13 cellular contexts compared by ENCODE assay signal in the genomic region with DNA sequence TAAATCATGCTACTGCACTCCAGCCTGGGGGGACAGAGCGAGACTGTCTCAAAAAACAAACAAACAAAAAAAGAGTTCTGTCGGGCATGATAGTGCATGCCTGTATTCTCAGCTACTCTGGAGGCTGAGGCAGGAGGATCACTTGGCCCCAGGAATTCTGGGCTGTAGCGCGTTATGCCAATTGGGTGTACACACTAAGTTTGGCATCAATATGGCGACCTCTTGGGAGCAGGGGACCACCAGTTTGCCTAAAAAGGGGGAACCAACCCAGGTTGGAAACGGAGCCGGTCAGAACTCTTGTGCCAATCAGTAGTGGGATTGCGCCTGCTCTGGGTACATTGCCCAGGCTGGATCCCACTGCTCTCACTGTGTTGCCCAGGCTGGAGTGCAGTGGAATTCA. TPM values are rescaled to one million over a fixed set of nuclear protein-coding genes. Genes with fewer than 3 reads are reported as not detected.
DNase-seq lines count a peak whose midpoint lies in the region; ATAC-seq and TF ChIP-seq lines count a peak whose summit lies in the region.
"Had no signal": no experiment of that assay in that cellular context is flagged by ENCODE, and none has a peak within 500 bp of the region (broad histone marks: within the 10 kb centered on the region; RNA-seq: fewer than 3 reads in every experiment).

No MANE protein-coding gene starts in this region.

- H2BK120ac ChIP-seq in IMR-90 (ENCODE audit: low read depth, low read length): no peak overlapping the region

- H3K4me1 Mint-ChIP-seq in CD14-positive monocyte: no peaks in the 10 kb centered on the region
- H3K4me1 Mint-ChIP-seq in activated CD4-positive, alpha-beta memory T cell treated with anti-CD3 and anti-CD28 coated beads, Interleukin-2, amount 10 ng/mL, durations not matched to agents 7 days and 5 days: no peaks in the 10 kb centered on the region

- no peak overlapping the region for H4K5ac ChIP-seq in IMR-90 (ENCODE audit: low read depth, low read length)

- no peak overlapping the region for H3K27ac Mint-ChIP-seq in CD14-positive monocyte
- H3K27ac Mint-ChIP-seq in activated CD4-positive, alpha-beta memory T cell treated with anti-CD3 and anti-CD28 coated beads, Interleukin-2, amount 10 ng/mL, durations not matched to agents 7 days and 5 days: no peak overlapping the region
- H3K27ac Mint-ChIP-seq: CD4-positive, alpha-beta T cell had no signal

- H3K36me3 Mint-ChIP-seq in CD14-positive monocyte: no peaks in the 10 kb centered on the region
- H3K36me3 Mint-ChIP-seq in activated CD4-positive, alpha-beta memory T cell treated with anti-CD3 and anti-CD28 coated beads, Interleukin-2, amount 10 ng/mL, durations not matched to agents 7 days and 5 days (ENCODE audit: low read depth): no peaks in the 10 kb centered on the region

- no peak overlapping the region for H3K4me2 ChIP-seq in IMR-90 (ENCODE audit: low read depth, low read length)

- H3K14ac ChIP-seq in IMR-90 (replicated peaks; ENCODE audit: low read depth, low read length): no peak overlapping the region

- H3K27me3 ChIP-seq in IMR-90 (ENCODE audit: control insufficient read depth, insufficient read depth, low read length) (0 out of 2 replicates have a peak, but pooled peaks cover 3% of the 10 kb centered on the region), spleen (replicated peaks in 1 of 7) (no peaks in the 10 kb centered on the region), prostate gland (replicated peaks; ENCODE audit: insufficient read depth) (no peaks in the 10 kb centered on the region)
- H3K27me3 ChIP-seq: BLaER1 treated with 17β-estradiol and CSF1 and Interleukin-3, amounts not matched to agents 10 nM and 100 nM had no signal

- no peaks in the 10 kb centered on the region for H3K79me1 ChIP-seq in IMR-90 (ENCODE audit: low read depth in 1 of 2, low read length in 2 of 2)

- H3K23ac ChIP-seq in IMR-90 (ENCODE audit: low read depth, low read length): no peak overlapping the region

- H2BK20ac ChIP-seq in IMR-90 (ENCODE audit: low read depth, low read length): no peak overlapping the region

- H2AK5ac ChIP-seq in IMR-90 (ENCODE audit: low read depth, low read length): no peak overlapping the region

- H3K9me1 ChIP-seq in IMR-90 (ENCODE audit: insufficient read depth, low read length): no peaks in the 10 kb centered on the region; the same call in 1 of the 2 replicates

- H3K4me3 Mint-ChIP-seq in CD14-positive monocyte: no peak overlapping the region
- H3K4me3 Mint-ChIP-seq in activated CD4-positive, alpha-beta memory T cell treated with anti-CD3 and anti-CD28 coated beads, Interleukin-2, amount 10 ng/mL, durations not matched to agents 7 days and 5 days: no peak overlapping the region
- H3K4me3 Mint-ChIP-seq: CD4-positive, alpha-beta T cell had no signal

- no peak for TF ChIP-seq POLR2A in IMR-90 (IDR thresholded peaks at IDR 0.05; ENCODE audit: low read depth, low read length)
- no peak for TF ChIP-seq POLR2A in spleen (IDR thresholded peaks at IDR 0.05)
- no peak for TF ChIP-seq POLR2A in prostate gland (IDR thresholded peaks at IDR 0.05)

- H3K9ac ChIP-seq in IMR-90 (ENCODE audit: low read depth, low read length): no peak overlapping the region
- H3K9ac ChIP-seq: BLaER1 treated with 17β-estradiol and CSF1 and Interleukin-3, amounts not matched to agents 10 nM and 100 nM; GM23248 had no signal

- no TSS peak for BruUV-seq in IMR-90 (replicated peaks; lab: Mats Ljungman, UMichigan)

- CTCF ChIA-PET in IMR-90 (lab: Yijun Ruan, JAX): no interaction called here
- CTCF ChIA-PET in activated CD4-positive, alpha-beta memory T cell treated with anti-CD3 and anti-CD28 coated beads, Interleukin-2, amount 10 ng/mL, durations not matched to agents 7 days and 5 days (lab: Charles Lee): no interaction called here

- H3K18ac ChIP-seq in IMR-90 (ENCODE audit: low read depth, low read length): no peak overlapping the region

- H4K91ac ChIP-seq in IMR-90 (ENCODE audit: insufficient read depth, low read depth, low read length): no peak overlapping the region

- POLR2A ChIA-PET in IMR-90 (lab: Charles Lee; ENCODE audit: unreplicated experiment): no interaction called here
- POLR2A ChIA-PET in activated CD4-positive, alpha-beta memory T cell treated with anti-CD3 and anti-CD28 coated beads, Interleukin-2, amount 10 ng/mL, durations not matched to agents 7 days and 5 days (lab: Charles Lee): no interaction called here

- H3K9me3 ChIP-seq in IMR-90 (ENCODE audit: control insufficient read depth, insufficient read depth, low read length) (no peaks in the 10 kb centered on the region), spleen (no peaks in the 10 kb centered on the region), prostate gland (no peaks in the 10 kb centered on the region)
- H3K9me3 ChIP-seq: BLaER1 treated with 17β-estradiol and CSF1 and Interleukin-3, amounts not matched to agents 10 nM and 100 nM had no signal

- no peak overlapping the region for H3K4ac ChIP-seq in IMR-90 (ENCODE audit: low read depth, low read length)

- no peak for ATAC-seq in IMR-90 (ENCODE audit: low read depth)

- intact Hi-C loops in CD14-positive monocyte (cut with micrococcal nuclease) (no loop called here), IMR-90 (cut with micrococcal nuclease) (no loop called here), spleen (cut with DNase I; ENCODE audit: low total_unique reads) (no loop called here), prostate gland (cut with DNase I) (no loop called here)

- H3K56ac ChIP-seq in IMR-90 (ENCODE audit: extremely low read depth, insufficient read depth, low read length): no peak overlapping the region

- H3K4me1 ChIP-seq in IMR-90 (ENCODE audit: control insufficient read depth, insufficient read depth, low read length): no peaks in the 10 kb centered on the region
- H3K4me1 ChIP-seq in spleen: no peaks in the 10 kb centered on the region
- no peaks in the 10 kb centered on the region for H3K4me1 ChIP-seq in prostate gland (replicated peaks)

- no peak overlapping the region for H4K8ac ChIP-seq in IMR-90 (ENCODE audit: low read depth in 2 of 2, low read length in 2 of 2)

- no peak overlapping the region for H2BK15ac ChIP-seq in IMR-90 (ENCODE audit: low read depth, low read length)

- H3K9me3 Mint-ChIP-seq in CD14-positive monocyte: no peaks in the 10 kb centered on the region
- H3K9me3 Mint-ChIP-seq in activated CD4-positive, alpha-beta memory T cell treated with anti-CD3 and anti-CD28 coated beads, Interleukin-2, amount 10 ng/mL, durations not matched to agents 7 days and 5 days: no peaks in the 10 kb centered on the region
- H3K9me3 Mint-ChIP-seq: CD4-positive, alpha-beta T cell had no signal

- TF ChIP-seq CTCF in CD14-positive monocyte (IDR thresholded peaks at IDR 0.05) (no peak), IMR-90 (conservative IDR thresholded peaks at IDR 0.05; ENCODE audit: low read depth, low read length) (no peak), spleen (IDR thresholded peaks at IDR 0.05 in 8 of 11, conservative IDR thresholded peaks at IDR 0.05 in 3 of 11) (no peak), prostate gland (IDR thresholded peaks at IDR 0.05) (no peak)

- no peak overlapping the region for H2BK5ac ChIP-seq in IMR-90 (ENCODE audit: low read depth, low read length, poor library complexity, severe bottlenecking)

- H4K20me1 ChIP-seq in IMR-90 (ENCODE audit: insufficient read depth, low read length): no peaks in the 10 kb centered on the region
- H4K20me1 ChIP-seq: BLaER1 treated with 17β-estradiol and CSF1 and Interleukin-3, amounts not matched to agents 10 nM and 100 nM had no signal

- no peak for TF ChIP-seq RAD21 in IMR-90 (IDR thresholded peaks at IDR 0.05; ENCODE audit: low read length)

- in situ Hi-C loops in IMR-90 (cut with MboI; ENCODE audit: low sequenced_read_pairs): no loop called here

- WGBS in IMR-90 (ENCODE audit: extremely low coverage in 2 of 2, insufficient read length in 1 of 2), 2 experiments: 60% methylated on average over 2 of the region's 8 CpGs; no CpG with 5 or more reads in 1 of the 2 experiments
- WGBS in spleen, 5 donors: 85 to 92% (median 90%) methylated on average over 8 of the region's 8 CpGs
- WGBS in prostate gland: 90% methylated on average over 8 of the region's 8 CpGs

- H3K27ac ChIP-seq in IMR-90 (ENCODE audit: insufficient read depth, low read length) (no peak overlapping the region), spleen (no peak overlapping the region), prostate gland (no peak overlapping the region)
- H3K27ac ChIP-seq: BLaER1 treated with 17β-estradiol and CSF1 and Interleukin-3, amounts not matched to agents 10 nM and 100 nM; GM23248 had no signal

- H3K4me3 ChIP-seq in IMR-90 (ENCODE audit: insufficient read depth, low read depth, low read length) (no peak overlapping the region), spleen (no peak overlapping the region), prostate gland (no peak overlapping the region)
- H3K4me3 ChIP-seq: BLaER1 treated with 17β-estradiol and CSF1 and Interleukin-3, amounts not matched to agents 10 nM and 100 nM; GM23248 had no signal

- DNase-seq in CD14-positive monocyte (ENCODE audit: low spot score): peak; percentile 19
- no peak for DNase-seq in IMR-90
- DNase-seq in islet precursor cell: peak; percentile 44
- DNase-seq in spleen: peak; percentile 58
- no peak for DNase-seq in prostate gland (ENCODE audit: low spot score)
- no peak for DNase-seq in NCI-H82 (lab: John Stamatoyannopoulos, UW)
- DNase-seq in activated CD4-positive, alpha-beta memory T cell treated with anti-CD3 and anti-CD28 coated beads, Interleukin-2, amount 10 ng/mL, durations not matched to agents 7 days and 5 days: no peak
- DNase-seq: ACHN; Calu3; CD4-positive, alpha-beta T cell; DMS 273 treated with DMSO at 0.1 percent for 48 hours; GM23248 had no signal

- H2AK9ac ChIP-seq in IMR-90 (replicated peaks; ENCODE audit: low read depth, low read length, poor library complexity): no peak overlapping the region

- H3K36me3 ChIP-seq in IMR-90 (ENCODE audit: control insufficient read depth, insufficient read depth, low read length) (no peaks in the 10 kb centered on the region), spleen (no peaks in the 10 kb centered on the region), prostate gland (no peaks in the 10 kb centered on the region)
- H3K36me3 ChIP-seq: BLaER1 treated with 17β-estradiol and CSF1 and Interleukin-3, amounts not matched to agents 10 nM and 100 nM had no signal

- dilution Hi-C loops in IMR-90 (cut with HindIII; ENCODE audit: low sequenced_read_pairs, unreplicated experiment): no loop called here

- peak overlapping the region; percentile 34 for H2AFZ ChIP-seq in IMR-90 (replicated peaks; ENCODE audit: low read length, poor library complexity)
- H2AFZ ChIP-seq: GM23248 had no signal

- H3K27me3 Mint-ChIP-seq in CD14-positive monocyte (ENCODE audit: low read depth in 3 of 3): peaks cover 0 to 4% (median 0%) of the 10 kb centered on the region in 3 donors
- peaks cover 12% of the 10 kb centered on the region for H3K27me3 Mint-ChIP-seq in activated CD4-positive, alpha-beta memory T cell treated with anti-CD3 and anti-CD28 coated beads, Interleukin-2, amount 10 ng/mL, durations not matched to agents 7 days and 5 days
- H3K27me3 Mint-ChIP-seq: CD4-positive, alpha-beta T cell had no signal

RNA-seq across cellular contexts. Expression of a gene that starts 49.7 kb away (rescaled TPM):
- polyA plus RNA-seq in CD14-positive monocyte: not detected
- total RNA-seq in IMR-90 (2012; rRNA removed): 22.0 and 23.6 TPM in 2 replicates
- polyA plus RNA-seq in IMR-90 (2012; rRNA removed): 28.3 and 38.8 TPM in 2 replicates
- polyA plus RNA-seq in IMR-90 (2012; cell fraction: cytosol; rRNA removed): 21.6 and 39.0 TPM in 2 replicates
- 9.4 and 21.6 TPM in 2 replicates for polyA plus RNA-seq in IMR-90 (2012; cell fraction: nucleus; rRNA removed; ENCODE audit: low replicate concordance)
- total RNA-seq in spleen: 10 to 100 TPM in 6 of 7 donors, 1 to 10 TPM in 1; 6.0 to 43.8 (median 21.7) TPM
- 1 to 10 TPM in 1 of 3 donors, under 1 TPM in 2; 0.54 to 3.5 (median 0.85) TPM for polyA plus RNA-seq in spleen
- 100 to 1,000 TPM; 103 to 167 TPM for total RNA-seq in prostate gland
- total RNA-seq in activated CD4-positive, alpha-beta memory T cell treated with anti-CD3 and anti-CD28 coated beads, Interleukin-2, amount 10 ng/mL, durations not matched to agents 7 days and 5 days: under 1 TPM in 1 of 2 experiments, not detected in 1; 0.33 TPM
- total RNA-seq: CD4-positive, alpha-beta T cell had no signal

Comparison
In these comparisons a context has a peak if more than half of its experiments do, and no peak if none do; other contexts are left out.
1. DNase-seq: peak in CD14-positive monocyte (single experiment), islet precursor cell (single experiment) and spleen (single experiment); none in IMR-90 (single experiment), prostate gland (single experiment), NCI-H82 (single experiment) and activated CD4-positive, alpha-beta memory T cell treated with anti-CD3 and anti-CD28 coated beads, Interleukin-2, amount 10 ng/mL, durations not matched to agents 7 days and 5 days (single experiment).
2. RNA of a gene that starts 49.7 kb away (total RNA-seq): 103 to 167 TPM in prostate gland, 22.0 to 23.6 TPM in IMR-90 and 6.0 to 43.8 TPM in spleen; 0.33 TPM in activated CD4-positive, alpha-beta memory T cell treated with anti-CD3 and anti-CD28 coated beads, Interleukin-2, amount 10 ng/mL, durations not matched to agents 7 days and 5 days; every median in the first group is over 4 times any median in the second.